In genomic region chr11:81658722-81659121, GRCh38 we compare ENCODE assay signal across 8 cellular contexts.
A peak's percentile ranks its signal among the peaks of the same experiment; 100 is the strongest.
DNase-seq lines count a peak whose midpoint lies in the region; ATAC-seq and TF ChIP-seq lines count a peak whose summit lies in the region.

No MANE protein-coding gene starts in this region.

- no peak overlapping the region for H2AFZ ChIP-seq in mammary epithelial cell (ENCODE audit: low read depth, low read length)

- no peak overlapping the region for H3K4me3 Mint-ChIP-seq in stimulated activated effector memory CD8-positive, alpha-beta T cell treated with anti-CD3 and anti-CD28 coated beads, Interleukin-12 subunit alpha, Interleukin-12 subunit beta, amount 100 ng/mL, for 72 hours

- CTCF ChIA-PET in mammary epithelial cell (lab: Charles Lee; ENCODE audit: low non-redundant PET) = interaction anchor here (0.6 kb wide), 1 partner anchor 676 kb away, joined by 3 read pairs; no protein-coding TSS in a partner anchor

- dilution Hi-C loops in mammary epithelial cell (cut with HindIII; ENCODE audit: low sequenced_read_pairs) = no loop called here

- no TSS peak for BruUV-seq in mammary epithelial cell (replicated peaks; lab: Mats Ljungman, UMichigan)

- H3K4me3 ChIP-seq in mammary epithelial cell (replicated peaks in 1 of 3; ENCODE audit: insufficient read depth in 1 of 3, low read depth in 2 of 3, low read length in 3 of 3) = no peak overlapping the region

- H3K36me3 Mint-ChIP-seq in stimulated activated effector memory CD8-positive, alpha-beta T cell treated with anti-CD3 and anti-CD28 coated beads, Interleukin-12 subunit alpha, Interleukin-12 subunit beta, amount 100 ng/mL, for 72 hours = no peaks in the 10 kb centered on the region

- H3K27me3 ChIP-seq in mammary epithelial cell (ENCODE audit: insufficient read depth, low read length) = peaks cover 3% of the 10 kb centered on the region

- H4K20me1 ChIP-seq in mammary epithelial cell (ENCODE audit: insufficient read depth, low read length) = no peaks in the 10 kb centered on the region

- H3K27ac Mint-ChIP-seq in stimulated activated effector memory CD8-positive, alpha-beta T cell treated with anti-CD3 and anti-CD28 coated beads, Interleukin-12 subunit alpha, Interleukin-12 subunit beta, amount 100 ng/mL, for 72 hours = no peak overlapping the region

- ATAC-seq in GM19467 (IDR thresholded peaks at IDR 0.05; ENCODE audit: unreplicated experiment) = peak; percentile 75
- ATAC-seq in stimulated activated effector memory CD8-positive, alpha-beta T cell treated with anti-CD3 and anti-CD28 coated beads, Interleukin-12 subunit alpha, Interleukin-12 subunit beta, amount 100 ng/mL, for 72 hours = no peak

- WGBS in mammary epithelial cell (ENCODE audit: low coverage, missing lambda C conversion rate) = 7% methylated on average over 1 of the region's 1 CpG

- intact Hi-C loops in mammary epithelial cell (cut with micrococcal nuclease) (loop anchor here (5.0 kb wide), 2 partner anchors 379 to 1039 kb away; no protein-coding TSS in a partner anchor), cardiac septum (cut with DNase I) (no loop called here)

- H3K27ac ChIP-seq in mammary epithelial cell (ENCODE audit: insufficient read depth, low read depth, low read length) = no peak overlapping the region

- no peaks in the 10 kb centered on the region for H3K79me2 ChIP-seq in mammary epithelial cell (ENCODE audit: insufficient read depth, low read length)

- peak; percentile 2 for DNase-seq in ELR (ENCODE audit: low read depth)
- peak; percentile 36 for DNase-seq in HT1080 (ENCODE audit: low read depth)
- DNase-seq in mammary epithelial cell = peak; percentile 25
- DNase-seq in DMS79 treated with DMSO at 0.1 percent for 48 hours (lab: John Stamatoyannopoulos, UW) = no peak
- DNase-seq in G401 (ENCODE audit: low spot score) = no peak
- no peak for DNase-seq in cardiac septum (ENCODE audit: low spot score)
- DNase-seq in stimulated activated effector memory CD8-positive, alpha-beta T cell treated with anti-CD3 and anti-CD28 coated beads, Interleukin-12 subunit alpha, Interleukin-12 subunit beta, amount 100 ng/mL, for 72 hours (ENCODE audit: low spot score in 2 of 2) = no peak

- no peaks in the 10 kb centered on the region for H3K4me1 ChIP-seq in mammary epithelial cell (ENCODE audit: insufficient read depth, low read length)

- in situ Hi-C loops in mammary epithelial cell (cut with MboI; ENCODE audit: low sequenced_read_pairs in 2 of 2) (no loop called here), G401 (cut with HindIII; ENCODE audit: low sequenced_read_pairs) (no loop called here)

- H3K4me2 ChIP-seq in mammary epithelial cell (ENCODE audit: insufficient read depth, low read depth, low read length) = no peak overlapping the region

- no peaks in the 10 kb centered on the region for H3K36me3 ChIP-seq in mammary epithelial cell (ENCODE audit: insufficient read depth, low read length)

- no peaks in the 10 kb centered on the region for H3K4me1 Mint-ChIP-seq in stimulated activated effector memory CD8-positive, alpha-beta T cell treated with anti-CD3 and anti-CD28 coated beads, Interleukin-12 subunit alpha, Interleukin-12 subunit beta, amount 100 ng/mL, for 72 hours

- peaks cover 2% of the 10 kb centered on the region for H3K9me3 ChIP-seq in mammary epithelial cell (replicated peaks; ENCODE audit: insufficient read depth, low read length)

- H3K9me3 Mint-ChIP-seq in stimulated activated effector memory CD8-positive, alpha-beta T cell treated with anti-CD3 and anti-CD28 coated beads, Interleukin-12 subunit alpha, Interleukin-12 subunit beta, amount 100 ng/mL, for 72 hours = no peaks in the 10 kb centered on the region

- peak; percentile 63 to 83 for TF ChIP-seq CTCF in mammary epithelial cell (conservative IDR thresholded peaks at IDR 0.05 in 1 of 2, IDR thresholded peaks at IDR 0.05 in 1 of 2; ENCODE audit: extremely low read depth in 1 of 2, insufficient read depth in 1 of 2, low read depth in 1 of 2, low read length in 2 of 2)

- no peak overlapping the region for H3K9ac ChIP-seq in mammary epithelial cell (ENCODE audit: insufficient read depth, low read length)

Comparison
In these comparisons a context has a peak if more than half of its experiments do, and no peak if none do; other contexts are left out.
1. DNase-seq: peak in ELR (single experiment), HT1080 (single experiment) and mammary epithelial cell (single experiment); none in DMS79 treated with DMSO at 0.1 percent for 48 hours (single experiment), G401 (single experiment), cardiac septum (single experiment) and stimulated activated effector memory CD8-positive, alpha-beta T cell treated with anti-CD3 and anti-CD28 coated beads, Interleukin-12 subunit alpha, Interleukin-12 subunit beta, amount 100 ng/mL, for 72 hours (0 of 2).